Comparison of ENCODE assay signal across 11 cellular contexts in the genomic region with DNA sequence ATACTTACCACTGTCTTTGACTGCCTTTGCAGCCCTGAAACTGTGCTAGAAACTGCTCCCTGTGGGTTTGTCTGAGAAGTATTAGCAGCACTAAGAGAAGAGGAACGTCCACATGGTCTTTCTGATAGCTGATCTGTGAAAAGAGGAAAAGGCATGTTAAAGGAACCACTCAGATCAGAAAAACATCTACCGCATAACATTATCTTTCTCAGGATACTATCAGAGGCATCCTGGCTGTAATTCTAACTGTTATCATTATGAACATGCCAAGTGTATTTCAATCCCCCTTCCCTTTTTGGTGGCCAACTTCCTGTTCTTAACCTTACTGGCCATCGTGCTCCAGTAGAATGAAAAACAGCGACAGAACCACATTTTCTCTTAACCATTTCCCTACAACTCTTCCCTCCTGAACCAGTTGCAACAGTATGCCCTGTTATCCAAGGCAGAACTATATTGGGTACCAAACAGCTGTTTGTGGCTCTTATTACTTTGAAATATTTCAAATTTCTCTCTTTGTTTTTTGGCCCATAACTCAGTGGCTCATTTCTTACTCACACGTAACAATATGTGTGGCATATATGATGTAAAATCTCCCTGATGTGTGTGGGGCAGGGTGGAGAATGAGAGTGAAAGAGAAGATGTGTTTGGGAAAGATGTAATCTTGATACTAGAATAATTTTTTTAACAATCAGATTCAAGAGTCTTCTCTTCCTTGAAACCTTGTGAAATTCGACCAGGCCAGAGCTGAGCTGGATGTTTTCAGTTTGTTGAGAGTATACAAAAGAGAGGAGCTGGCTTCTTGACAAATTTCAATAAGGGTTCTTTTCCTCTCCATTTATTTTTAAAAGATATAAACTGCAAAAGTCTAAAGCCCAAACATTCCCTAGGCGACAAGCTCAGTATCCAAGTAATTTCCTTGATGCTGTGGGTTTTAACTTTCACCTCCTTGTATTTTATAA. TPM values are rescaled to one million over a fixed set of nuclear protein-coding genes. Genes with fewer than 3 reads are reported as not detected.
A peak's percentile ranks its signal among the peaks of the same experiment; 100 is the strongest.
DNase-seq lines count a peak whose midpoint lies in the region; ATAC-seq, FAIRE-seq and TF ChIP-seq lines count a peak whose summit lies in the region.
"Had no signal": no experiment of that assay in that cellular context is flagged by ENCODE, and none has a peak within 500 bp of the region (broad histone marks: within the 10 kb centered on the region; RNA-seq: fewer than 3 reads in every experiment).

No MANE protein-coding gene starts in this region.

- H3K4me1 ChIP-seq in rectal smooth muscle tissue (ENCODE audit: control insufficient read depth, insufficient read depth, low read length): no peaks in the 10 kb centered on the region
- H3K4me1 ChIP-seq: SJSA1 had no signal

- TF ChIP-seq CTCF in brain (conservative IDR thresholded peaks at IDR 0.05): no peak

- TF ChIP-seq POLR2A in GM12891 (IDR thresholded peaks at IDR 0.05; ENCODE audit: low read depth, low read length): no peak

- peaks cover 20% of the 10 kb centered on the region for H3K4me1 Mint-ChIP-seq in brain

- H3K27ac Mint-ChIP-seq in brain: peak overlapping the region in 3 of 5 experiments; percentile 1 to 82 (median 80)

- no peaks in the 10 kb centered on the region for H3K9me3 Mint-ChIP-seq in brain
- H3K9me3 Mint-ChIP-seq: effector memory CD8-positive, alpha-beta T cell had no signal

- no peaks in the 10 kb centered on the region for H3K27me3 Mint-ChIP-seq in brain
- H3K27me3 Mint-ChIP-seq: effector memory CD8-positive, alpha-beta T cell had no signal

- DNase-seq in GM12891 (ENCODE audit: insufficient read length, low spot score) (no peak), NOMO-1 (lab: John Stamatoyannopoulos, UW; ENCODE audit: unreplicated experiment in 2 of 2) (peak; percentile 15 to 69), GM03348 (ENCODE audit: low spot score) (no peak)
- DNase-seq: effector memory CD8-positive, alpha-beta T cell; EL; ovary had no signal

- H3K27me3 ChIP-seq in rectal smooth muscle tissue (ENCODE audit: control insufficient read depth, insufficient read depth, low read length): peaks cover 4% of the 10 kb centered on the region
- H3K27me3 ChIP-seq: ovary, SJSA1 had no signal

- peak overlapping the region in 1 of 5 experiments; percentile 8 for H3K4me3 Mint-ChIP-seq in brain
- H3K4me3 Mint-ChIP-seq: effector memory CD8-positive, alpha-beta T cell had no signal

- no peaks in the 10 kb centered on the region for H3K36me3 ChIP-seq in rectal smooth muscle tissue (ENCODE audit: control insufficient read depth, insufficient read depth, low read length)
- H3K36me3 ChIP-seq: ovary, SJSA1 had no signal

- no peak overlapping the region for H3K4me3 ChIP-seq in rectal smooth muscle tissue (ENCODE audit: low read length)
- H3K4me3 ChIP-seq: ovary, SJSA1 had no signal

- H3K27ac ChIP-seq in rectal smooth muscle tissue (ENCODE audit: low read depth, low read length): peak overlapping the region; percentile 43
- H3K27ac ChIP-seq: ovary, SJSA1 had no signal

- H3K36me3 Mint-ChIP-seq in brain: no peaks in the 10 kb centered on the region

- no peak overlapping the region for H3K9ac ChIP-seq in rectal smooth muscle tissue (ENCODE audit: low read length)

- FAIRE-seq in GM12891 (lab: Jason Lieb, UNC): peak; percentile 81

- ATAC-seq in GM21528 (IDR thresholded peaks at IDR 0.05; ENCODE audit: low FRiP score, unreplicated experiment) (no peak), GM19397 (IDR thresholded peaks at IDR 0.05; ENCODE audit: unreplicated experiment) (no peak)
- ATAC-seq: effector memory CD8-positive, alpha-beta T cell had no signal

TF ChIP-seq in GM12891, 5 proteins besides CTCF, POLR2A, EP300 and RAD21:
- no peak for TF ChIP-seq POU2F2 (IDR thresholded peaks at IDR 0.05; ENCODE audit: low read depth, low read length)
- no peak for TF ChIP-seq PAX5 (IDR thresholded peaks at IDR 0.05; ENCODE audit: insufficient read depth, low read length, severe bottlenecking)
- TF ChIP-seq POLR2AphosphoS5 (IDR thresholded peaks at IDR 0.05; ENCODE audit: low read depth, low read length): no peak
- TF ChIP-seq SPI1 (IDR thresholded peaks at IDR 0.05; ENCODE audit: low read depth, low read length): peak; percentile 31; the same call in 1 of the 2 replicates
- no peak for TF ChIP-seq TAF1 (IDR thresholded peaks at IDR 0.05; ENCODE audit: low read depth, low read length)
TF ChIP-seq in GM12891: peak in this region for 1.

RNA-seq across cellular contexts. Expression of a gene that starts 35.2 kb away (rescaled TPM):
- polyA plus RNA-seq in GM12891 (2012; ENCODE audit: low read depth, missing spikeins): 10.1 TPM
- 6.8 TPM for polyA plus RNA-seq in brain (ENCODE audit: insufficient read depth, low read depth, low replicate concordance)

Comparison
In these comparisons a context has a peak if more than half of its experiments do, and no peak if none do; other contexts are left out.
1. DNase-seq: peak in NOMO-1 (2 of 2); none in GM12891 (single experiment) and GM03348 (single experiment).